ENCODE assay signal across 8 cellular contexts in the genomic region with DNA sequence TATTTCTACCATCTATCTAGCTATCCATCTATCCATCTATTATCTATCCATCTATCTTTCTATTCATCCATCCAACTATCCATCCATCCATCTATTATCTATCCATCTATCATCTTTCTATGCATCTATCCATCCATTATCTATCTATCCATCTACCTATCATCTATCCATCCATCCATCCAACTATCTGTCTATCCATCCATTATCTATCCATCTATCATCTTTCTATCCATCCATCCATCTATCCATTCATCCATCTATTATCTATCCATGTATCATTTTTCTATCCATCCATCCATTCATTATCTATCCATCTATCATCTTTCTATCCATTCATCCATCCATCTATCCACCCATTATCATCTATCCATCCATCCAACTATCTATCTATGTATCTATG. TPM values are rescaled to one million over a fixed set of nuclear protein-coding genes. Genes with fewer than 3 reads are reported as not detected.
"Had no signal": no experiment of that assay in that cellular context is flagged by ENCODE, and none has a peak within 500 bp of the region (broad histone marks: within the 10 kb centered on the region; RNA-seq: fewer than 3 reads in every experiment).

No MANE protein-coding gene starts in this region.

- H3K4me3 ChIP-seq: GM12878 had no signal

- DNase-seq: GDM1, GF-D8 had no signal

- FAIRE-seq: G401.6, GM12878, GM12891, GM12892, GM18507, GM19239 had no signal

- ATAC-seq: GM12878 had no signal

RNA-seq across cellular contexts. Expression of a gene that starts 38.8 kb away (rescaled TPM):
- total RNA-seq: GM12878 had no signal
